Comparison of ENCODE assay signal across 17 cellular contexts in genomic region chr22:50285568-50286229, GRCh38. TPM values are rescaled to one million over a fixed set of nuclear protein-coding genes. Genes with fewer than 3 reads are reported as not detected.
DNase-seq lines count a peak whose midpoint lies in the region; ATAC-seq, FAIRE-seq and TF ChIP-seq lines count a peak whose summit lies in the region.
"Had no signal": no experiment of that assay in that cellular context is flagged by ENCODE, and none has a peak within 500 bp of the region (broad histone marks: within the 10 kb centered on the region; RNA-seq: fewer than 3 reads in every experiment).

No MANE protein-coding gene starts in this region.

- H3K36me3 Mint-ChIP-seq in Calu3 (ENCODE audit: insufficient read depth, unreplicated experiment) (peaks cover 83% of the 10 kb centered on the region), astrocyte (ENCODE audit: low read depth, unreplicated experiment) (no peaks in the 10 kb centered on the region)
- H3K36me3 Mint-ChIP-seq: CD4-positive, alpha-beta memory T cell had no signal

- no peak overlapping the region for H2AFZ ChIP-seq in astrocyte (ENCODE audit: low read depth, low read length)

- H3K4me3 Mint-ChIP-seq in Calu3 (ENCODE audit: low read depth, unreplicated experiment) = no peak overlapping the region
- H3K4me3 Mint-ChIP-seq in astrocyte (ENCODE audit: unreplicated experiment) = peak overlapping the region; percentile 54
- H3K4me3 Mint-ChIP-seq: CD4-positive, alpha-beta memory T cell had no signal

- H3K36me3 ChIP-seq in astrocyte (ENCODE audit: insufficient read depth, low read length) (peaks cover 13% of the 10 kb centered on the region), suprapubic skin (peaks cover 92% of the 10 kb centered on the region)

- H3K4me1 ChIP-seq in astrocyte (ENCODE audit: insufficient read depth, low read length) (peaks cover 14% of the 10 kb centered on the region), suprapubic skin (peaks cover 15% of the 10 kb centered on the region)
- H3K4me1 ChIP-seq: BE2C had no signal

- H3K9me3 ChIP-seq in astrocyte (ENCODE audit: insufficient read depth, low read depth, low read length) (no peaks in the 10 kb centered on the region), suprapubic skin (no peaks in the 10 kb centered on the region)
- H3K9me3 ChIP-seq: BE2C had no signal

- H3K27ac Mint-ChIP-seq in Calu3 (ENCODE audit: unreplicated experiment) (peak overlapping the region; percentile 52), astrocyte (ENCODE audit: unreplicated experiment) (peak overlapping the region; percentile 80)
- H3K27ac Mint-ChIP-seq: CD4-positive, alpha-beta memory T cell had no signal

- FAIRE-seq in astrocyte (lab: Jason Lieb, UNC) = no peak
- FAIRE-seq: GM12892, H54 had no signal

- CTCF ChIA-PET in Calu3 (lab: Charles Lee) = no interaction called here

- no peak overlapping the region for H3K4me2 ChIP-seq in astrocyte (ENCODE audit: low read length)

- DNase-seq in Calu3 = no peak
- no peak for DNase-seq in astrocyte (ENCODE audit: low read depth)
- DNase-seq in mucosa of gallbladder (ENCODE audit: low spot score) = peak; percentile 71
- no peak for DNase-seq in suprapubic skin (ENCODE audit: low spot score in 2 of 2)
- DNase-seq in activated gamma-delta T cell treated with Interleukin-2 at 50 U/mL for 16 hours = no peak
- DNase-seq in activated CD8-positive, alpha-beta memory T cell treated with anti-CD3 and anti-CD28 coated beads for 24 hours = no peak
- DNase-seq: ACHN; BE2C; CD4-positive, alpha-beta memory T cell; COR-L47; DND-41; GDM1 had no signal

- H3K4me1 Mint-ChIP-seq in Calu3 (ENCODE audit: low read depth, unreplicated experiment) (peaks cover 7% of the 10 kb centered on the region), astrocyte (ENCODE audit: low read depth, unreplicated experiment) (peaks cover 2% of the 10 kb centered on the region)
- H3K4me1 Mint-ChIP-seq: CD4-positive, alpha-beta memory T cell had no signal

- WGBS in suprapubic skin = 89% methylated on average over 5 of the region's 34 CpGs

- no TSS peak for BruUV-seq in Calu3 (replicated peaks; lab: Mats Ljungman, UMichigan)

- H3K27me3 Mint-ChIP-seq in Calu3 (ENCODE audit: unreplicated experiment) = no peaks in the 10 kb centered on the region
- no peaks in the 10 kb centered on the region for H3K27me3 Mint-ChIP-seq in astrocyte (ENCODE audit: low read depth, unreplicated experiment)
- H3K27me3 Mint-ChIP-seq: CD4-positive, alpha-beta memory T cell had no signal

- no peak for TF ChIP-seq CTCF in Calu3 (IDR thresholded peaks at IDR 0.05; ENCODE audit: unreplicated experiment)
- no peak for TF ChIP-seq CTCF in astrocyte (IDR thresholded peaks at IDR 0.05; ENCODE audit: insufficient read depth, low read depth, low read length)
- TF ChIP-seq CTCF in suprapubic skin (IDR thresholded peaks at IDR 0.05) = no peak

- no peak for TF ChIP-seq EP300 in suprapubic skin (IDR thresholded peaks at IDR 0.05)

- H3K79me2 ChIP-seq in astrocyte (ENCODE audit: insufficient read depth, low read length) = peaks cover 53% of the 10 kb centered on the region

- no peak for ATAC-seq in HG02840 (IDR thresholded peaks at IDR 0.05; ENCODE audit: low FRiP score, unreplicated experiment)
- ATAC-seq: HCT116 had no signal

- H3K27me3 ChIP-seq in astrocyte (ENCODE audit: insufficient read depth, low read length) (no peaks in the 10 kb centered on the region), suprapubic skin (no peaks in the 10 kb centered on the region)
- H3K27me3 ChIP-seq: BE2C had no signal

- H3K9me3 Mint-ChIP-seq in Calu3 (ENCODE audit: low read depth, unreplicated experiment) = no peaks in the 10 kb centered on the region
- no peaks in the 10 kb centered on the region for H3K9me3 Mint-ChIP-seq in astrocyte (ENCODE audit: unreplicated experiment)
- H3K9me3 Mint-ChIP-seq: CD4-positive, alpha-beta memory T cell had no signal

- H3K4me3 ChIP-seq in astrocyte (ENCODE audit: insufficient read depth, low read depth, low read length) = no peak overlapping the region
- H3K4me3 ChIP-seq in suprapubic skin = no peak overlapping the region

- H3K9ac ChIP-seq in astrocyte (ENCODE audit: low read length) = no peak overlapping the region

- intact Hi-C loops in Calu3 (cut with micrococcal nuclease; ENCODE audit: unreplicated experiment) = no loop called here

- peaks cover 66% of the 10 kb centered on the region for H4K20me1 ChIP-seq in astrocyte (ENCODE audit: insufficient read depth, low read length)

- no peak for TF ChIP-seq POLR2A in suprapubic skin (IDR thresholded peaks at IDR 0.05)

- H3K27ac ChIP-seq in astrocyte (ENCODE audit: low read depth, low read length) (no peak overlapping the region), suprapubic skin (peak overlapping the region; percentile 8)
- H3K27ac ChIP-seq: C4-2B had no signal

RNA-seq across cellular contexts. Expression of gene MAPK11, which starts 15.5 kb away (rescaled TPM):
- total RNA-seq in Calu3 (2022) (14.3 and 23.7 TPM in 2 replicates), astrocyte (19.6 and 22.4 TPM in 2 replicates), mucosa of gallbladder (16.7 TPM), suprapubic skin (1 to 10 TPM; 3.8 to 5.8 (median 4.5) TPM)

RNA-seq across cellular contexts. Expression of gene PLXNB2, which starts 21.7 kb away (rescaled TPM):
- 298 and 337 TPM in 2 replicates for total RNA-seq in Calu3 (2022)
- total RNA-seq in astrocyte = 327 and 376 TPM in 2 replicates
- 1,246 TPM for total RNA-seq in mucosa of gallbladder
- 100 to 1,000 TPM; 117 to 231 (median 192) TPM for total RNA-seq in suprapubic skin

RNA-seq across cellular contexts. Expression of gene MAPK12, which starts 24.2 kb away (rescaled TPM):
- total RNA-seq in Calu3 (2022) = 21.1 and 27.5 TPM in 2 replicates
- total RNA-seq in astrocyte = 29.1 and 36.4 TPM in 2 replicates
- 23.2 TPM for total RNA-seq in mucosa of gallbladder
- total RNA-seq in suprapubic skin = 1 to 10 TPM; 1.3 to 5.7 (median 3.3) TPM

RNA-seq across cellular contexts. Expression of gene HDAC10, which starts 34.6 kb away (rescaled TPM):
- total RNA-seq in Calu3 (2022) = 52.9 and 69.2 TPM in 2 replicates
- 36.8 and 46.5 TPM in 2 replicates for total RNA-seq in astrocyte
- total RNA-seq in mucosa of gallbladder = 100 TPM
- total RNA-seq in suprapubic skin = 10 to 100 TPM; 43.1 to 93.7 (median 56.2) TPM

RNA-seq across cellular contexts. Expression of gene TUBGCP6, which starts 40.9 kb away (rescaled TPM):
- total RNA-seq in Calu3 (2022) (49.7 and 54.7 TPM in 2 replicates), astrocyte (25.4 and 26.3 TPM in 2 replicates), mucosa of gallbladder (64.4 TPM), suprapubic skin (100 to 1,000 TPM in 1 of 4 donors, 10 to 100 TPM in 3; 43.0 to 113 (median 69.7) TPM)
